In the genomic region with DNA sequence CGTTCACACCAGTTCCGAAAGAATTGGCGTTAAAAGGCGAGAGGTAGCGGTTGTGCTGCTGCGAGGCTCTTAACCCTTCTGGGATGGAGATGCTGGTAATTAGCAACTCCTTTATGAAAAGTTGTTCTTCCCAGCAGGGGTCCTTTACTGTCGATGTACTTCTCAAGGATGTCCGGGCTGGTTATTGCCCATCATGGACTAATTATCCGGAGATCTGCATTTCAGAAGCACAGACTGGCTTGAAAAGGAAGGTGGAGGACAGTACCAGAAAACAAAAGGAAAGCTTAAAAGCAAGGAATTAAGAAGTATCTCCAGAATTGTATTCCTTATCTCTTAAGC, we compare ENCODE assay signal across 8 cellular contexts. TPM values are rescaled to one million over a fixed set of nuclear protein-coding genes. Genes with fewer than 3 reads are reported as not detected.
DNase-seq lines count a peak whose midpoint lies in the region; ATAC-seq, FAIRE-seq and TF ChIP-seq lines count a peak whose summit lies in the region.

No MANE protein-coding gene starts in this region.

- H3K4ac ChIP-seq in H1 (replicated peaks; ENCODE audit: insufficient read length, low read depth, low read length): no peak overlapping the region

- WGBS in H1 (ENCODE audit: extremely low coverage in 1 of 2, insufficient coverage in 1 of 2, insufficient read length in 1 of 2, insufficient replicate concordance in 2 of 2, low coverage in 1 of 2, low lambda C conversion rate in 2 of 2, missing lambda C conversion rate in 1 of 2), 2 experiments: 1% methylated on average over 9 of the region's 9 CpGs; no CpG with 5 or more reads in 1 of the 2 experiments

- POLR2A ChIA-PET in H1 (lab: Charles Lee; ENCODE audit: partially characterized antibody): interaction anchor here (0.6 to 5.2 kb wide), 16 partner anchors 8 to 542 kb away, joined by 3 to 48 read pairs (median 4); no protein-coding TSS in a partner anchor

- CTCF ChIA-PET in H1 (lab: Charles Lee; ENCODE audit: partially characterized antibody): interaction anchor here (1.2 kb wide), 1 partner anchor 46 kb away, joined by 3 read pairs; no protein-coding TSS in a partner anchor

- peak overlapping the region; percentile 75; the same call in 1 of the 2 replicates for H2BK5ac ChIP-seq in H1 (ENCODE audit: low read depth, low read length)

- H3K23ac ChIP-seq in H1 (ENCODE audit: insufficient read length): no peak overlapping the region

- H3K23me2 ChIP-seq in H1 (ENCODE audit: low read depth, low read length): peaks cover 18% of the 10 kb centered on the region

- no peak overlapping the region for H4K5ac ChIP-seq in H1 (ENCODE audit: insufficient read length, low read depth, low read length)

- peak; percentile 79 for FAIRE-seq in H1 (lab: Jason Lieb, UNC)

- no peak for TF ChIP-seq EP300 in H1 (IDR thresholded peaks at IDR 0.05; ENCODE audit: borderline replicate concordance in 1 of 2, low read depth in 2 of 2, low read length in 2 of 2)

- H4K91ac ChIP-seq in H1 (replicated peaks; ENCODE audit: insufficient read length, low read length): no peak overlapping the region

- peaks cover 2% of the 10 kb centered on the region for H3K36me3 Mint-ChIP-seq in osteocyte (ENCODE audit: unreplicated experiment)

- no peak overlapping the region for H2BK15ac ChIP-seq in H1 (ENCODE audit: low read length)

- no peak for TF ChIP-seq POLR2A in H1 (IDR thresholded peaks at IDR 0.05; ENCODE audit: control extremely low read depth in 1 of 2, low read depth in 2 of 2, low read length in 2 of 2)

- peaks cover 24% of the 10 kb centered on the region for H3K4me1 Mint-ChIP-seq in osteocyte (ENCODE audit: unreplicated experiment)

- peak overlapping the region; percentile 56 for H3K27ac Mint-ChIP-seq in osteocyte (ENCODE audit: unreplicated experiment)

- peak overlapping the region; percentile 97; the same call in 1 of the 2 replicates for H2BK12ac ChIP-seq in H1 (ENCODE audit: low read depth, low read length)

- H3K4me2 ChIP-seq in DOHH2 (ENCODE audit: low read length): peak overlapping the region; percentile 90
- peak overlapping the region; percentile 89; the same call in 1 of the 2 replicates for H3K4me2 ChIP-seq in MM.1S (ENCODE audit: low read depth, low read length)
- H3K4me2 ChIP-seq in H1 (ENCODE audit: insufficient read depth in 1 of 2, low read depth in 2 of 2, low read length in 2 of 2): peak overlapping the region; percentile 65 to 96

- no peak overlapping the region for H4K8ac ChIP-seq in H1 (ENCODE audit: extremely low read depth, insufficient read depth, low read length)

- H3K9ac ChIP-seq in MM.1S (ENCODE audit: low read length) (no peak overlapping the region), H1 (replicated peaks in 1 of 4; ENCODE audit: extremely low read depth in 1 of 4, low read depth in 3 of 4, low read length in 3 of 4) (peak overlapping the region in 1 of 4 experiments; percentile 67; a peak in 3 of 7 replicates)

- H3F3A ChIP-seq in DOHH2 (ENCODE audit: control insufficient read depth, insufficient read depth) (no peaks in the 10 kb centered on the region), MM.1S (ENCODE audit: insufficient read depth, low read length) (no peaks in the 10 kb centered on the region)

- no peak overlapping the region for H2BK120ac ChIP-seq in H1 (replicated peaks; ENCODE audit: low read depth, low read length)

- H3K9me2 ChIP-seq in DOHH2 (replicated peaks; ENCODE audit: control insufficient read depth, low read length): no peaks in the 10 kb centered on the region
- H3K9me2 ChIP-seq in MM.1S (replicated peaks; ENCODE audit: insufficient read depth, low read length): no peaks in the 10 kb centered on the region

- H3K4me3 Mint-ChIP-seq in osteocyte (ENCODE audit: unreplicated experiment): peak overlapping the region; percentile 77

- peaks cover 37% of the 10 kb centered on the region for H3K79me2 ChIP-seq in DOHH2 (ENCODE audit: control insufficient read depth, low read length)
- no peaks in the 10 kb centered on the region for H3K79me2 ChIP-seq in MM.1S (ENCODE audit: low read length)
- peaks cover 4 to 30% of the 10 kb centered on the region in 2 experiments; a peak in 3 of 4 replicates for H3K79me2 ChIP-seq in H1 (ENCODE audit: control insufficient read depth in 1 of 2, insufficient read depth in 2 of 2, low read length in 2 of 2)

- H3K27me3 Mint-ChIP-seq in osteocyte (ENCODE audit: unreplicated experiment): peaks cover 18% of the 10 kb centered on the region

- peak overlapping the region; percentile 96; the same call in 1 of the 2 replicates for H3K18ac ChIP-seq in H1 (ENCODE audit: extremely low read depth, low read length)

- TF ChIP-seq CTCF in DOHH2 (IDR thresholded peaks at IDR 0.05; ENCODE audit: low read depth, low read length, poor library complexity, severe bottlenecking): no peak
- TF ChIP-seq CTCF in MM.1S (IDR thresholded peaks at IDR 0.05; ENCODE audit: low read length): no peak
- TF ChIP-seq CTCF in H1 (IDR thresholded peaks at IDR 0.05; ENCODE audit: control extremely low read depth in 1 of 3, insufficient read depth in 1 of 3, low read depth in 1 of 3, low read length in 3 of 3): no peak
- no peak for TF ChIP-seq CTCF in osteocyte (IDR thresholded peaks at IDR 0.05)
- no peak for TF ChIP-seq CTCF in GM20000 (IDR thresholded peaks at IDR 0.05; ENCODE audit: extremely low read depth, missing control alignments)

- no peak for ATAC-seq in left lobe of liver

- no peak overlapping the region for H3K27ac ChIP-seq in DOHH2 (ENCODE audit: low read depth, low read length)
- no peak overlapping the region for H3K27ac ChIP-seq in MM.1S (ENCODE audit: low read length)
- no peak overlapping the region for H3K27ac ChIP-seq in H1 (ENCODE audit: low read depth, low read length)

- H3K27me3 ChIP-seq in DOHH2 (ENCODE audit: control insufficient read depth, low read length) (peaks cover 40% of the 10 kb centered on the region), MM.1S (replicated peaks; ENCODE audit: insufficient read depth, low read length) (no peaks in the 10 kb centered on the region), H1 (replicated peaks in 1 of 4; ENCODE audit: control insufficient read depth in 3 of 4, extremely low read depth in 1 of 4, insufficient read depth in 3 of 4, low read length in 3 of 4) (peaks cover 2 to 22% (median 14%) of the 10 kb centered on the region in 4 experiments; a peak in 6 of 7 replicates)

- no peaks in the 10 kb centered on the region for H3K36me3 ChIP-seq in DOHH2 (ENCODE audit: control insufficient read depth, low read length)
- no peaks in the 10 kb centered on the region for H3K36me3 ChIP-seq in MM.1S (replicated peaks; ENCODE audit: insufficient read depth, low read length)
- no peaks in the 10 kb centered on the region for H3K36me3 ChIP-seq in H1 (ENCODE audit: control insufficient read depth in 2 of 4, insufficient read depth in 4 of 4, low read length in 3 of 4)

- no peak overlapping the region for H3K14ac ChIP-seq in H1 (ENCODE audit: insufficient read length)

- H3K9me3 ChIP-seq in DOHH2 (ENCODE audit: control insufficient read depth, insufficient read depth, low read length): no peaks in the 10 kb centered on the region
- no peaks in the 10 kb centered on the region for H3K9me3 ChIP-seq in MM.1S (replicated peaks; ENCODE audit: insufficient read depth, low read length)
- no peaks in the 10 kb centered on the region for H3K9me3 ChIP-seq in H1 (ENCODE audit: insufficient read depth in 2 of 2, low read depth in 1 of 2, low read length in 1 of 2)

- no peaks in the 10 kb centered on the region; the same call in 1 of the 2 replicates for H3K79me1 ChIP-seq in H1 (ENCODE audit: low read depth, low read length)

- no peak for DNase-seq in MM.1S
- DNase-seq in H1 (ENCODE audit: low read depth in 1 of 2, low spot score in 2 of 2): no peak
- no peak for DNase-seq in osteocyte (ENCODE audit: extremely low spot score, unreplicated experiment)
- no peak for DNase-seq in GM20000 (ENCODE audit: low spot score)
- DNase-seq in epidermal melanocyte (ENCODE audit: insufficient read length, low spot score): no peak
- no peak for DNase-seq in OCI-M2 (lab: John Stamatoyannopoulos, UW; ENCODE audit: unreplicated experiment)
- no peak for DNase-seq in left lobe of liver (ENCODE audit: low spot score)

- H4K20me1 ChIP-seq in DOHH2 (ENCODE audit: control insufficient read depth, insufficient read depth, low read depth, low read length) (no peaks in the 10 kb centered on the region; the same call in 1 of the 2 replicates), MM.1S (ENCODE audit: insufficient read depth, low read length) (no peaks in the 10 kb centered on the region), H1 (replicated peaks in 1 of 2; ENCODE audit: control insufficient read depth in 1 of 2, insufficient read depth in 2 of 2, low read length in 2 of 2) (no peaks in the 10 kb centered on the region)

- no peak overlapping the region for H3K56ac ChIP-seq in H1 (replicated peaks; ENCODE audit: insufficient read length, low read depth, low read length)

- peak overlapping the region; percentile 76 for H3K4me3 ChIP-seq in DOHH2 (ENCODE audit: low read length)
- no peak overlapping the region for H3K4me3 ChIP-seq in MM.1S (ENCODE audit: low read length)
- H3K4me3 ChIP-seq in H1 (ENCODE audit: extremely low read depth in 1 of 4, insufficient read depth in 2 of 4, low read depth in 3 of 4, low read length in 4 of 4): peak overlapping the region; percentile 43 to 77 (median 59)

- no peaks in the 10 kb centered on the region for H3K9me3 Mint-ChIP-seq in osteocyte (ENCODE audit: unreplicated experiment)

- 0 out of 2 replicates have a peak overlapping the region, but pooled peaks have one; percentile 65 for H2AK5ac ChIP-seq in H1 (ENCODE audit: low read depth, low read length)

- H3K4me1 ChIP-seq in DOHH2 (ENCODE audit: control insufficient read depth, low read length) (peaks cover 16% of the 10 kb centered on the region), MM.1S (ENCODE audit: low read length) (0 out of 2 replicates have a peak, but pooled peaks cover 3% of the 10 kb centered on the region), H1 (replicated peaks in 1 of 4; ENCODE audit: control insufficient read depth in 3 of 4, insufficient read depth in 4 of 4, low read length in 3 of 4) (peaks cover 9 to 21% (median 13%) of the 10 kb centered on the region in 4 experiments)

- no peak for TF ChIP-seq RAD21 in H1 (IDR thresholded peaks at IDR 0.05 in 1 of 2, conservative IDR thresholded peaks at IDR 0.05 in 1 of 2; ENCODE audit: low read depth in 2 of 2, low read length in 2 of 2)

- H2BK20ac ChIP-seq in H1 (ENCODE audit: low read length): no peak overlapping the region

- no peak overlapping the region for H2AFZ ChIP-seq in MM.1S (ENCODE audit: low read length)
- no peak overlapping the region for H2AFZ ChIP-seq in H1 (ENCODE audit: low read length)

RNA-seq across cellular contexts. Expression of gene AK4, which starts 1.4 kb away (rescaled TPM):
- 159 and 175 TPM in 2 replicates for total RNA-seq in H1 (2021; fragmentation: NEBNext Ultra II Directional; extraction: Animal tissue kit (Norgen Biotek cat#: 25700))
- 38.6 and 64.5 TPM in 2 replicates for polyA plus RNA-seq in H1 (2011; rRNA removed)
- polyA plus RNA-seq in H1 (2011; cell fraction: cytosol; rRNA removed): 43.2 TPM
- 26.7 TPM for polyA plus RNA-seq in H1 (2011; cell fraction: nucleus; rRNA removed)
- 54.2 to 73.8 TPM (median 65.5 TPM) in 4 replicates for polyA plus RNA-seq in H1 (2012, experiment 1 of 2)
- 24.0 TPM for polyA plus RNA-seq in H1 (2012, experiment 2 of 2)
- polyA plus RNA-seq in H1 (2013, experiment 1 of 2): 109 TPM
- 113 TPM for polyA plus RNA-seq in H1 (2013, experiment 2 of 2)
- polyA minus RNA-seq in H1 (2011; rRNA and poly(A)+ RNA removed): 75.4 and 132 TPM in 2 replicates
- polyA minus RNA-seq in H1 (2011; cell fraction: cytosol; rRNA and poly(A)+ RNA removed): 33.1 TPM
- 38.6 TPM for polyA minus RNA-seq in H1 (2011; cell fraction: nucleus; rRNA and poly(A)+ RNA removed)
- total RNA-seq in osteocyte (22.4 and 23.4 TPM in 2 replicates), left lobe of liver (153 TPM)
